In genomic region chr6:163603395-163603794, GRCh38 we compare ENCODE assay signal across 26 cellular contexts.
"Had no signal": no experiment of that assay in that cellular context is flagged by ENCODE, and none has a peak within 500 bp of the region (broad histone marks: within the 10 kb centered on the region; RNA-seq: fewer than 3 reads in every experiment).

No MANE protein-coding gene starts in this region.

- H3K27me3 ChIP-seq: ascending aorta, brain microvascular endothelial cell, dorsolateral prefrontal cortex, esophagus muscularis mucosa, gastroesophageal sphincter had no signal

- H3K4me1 Mint-ChIP-seq: activated CD4-positive, alpha-beta memory T cell treated with anti-CD3 and anti-CD28 coated beads, Interleukin-2, amount 10 ng/mL, durations not matched to agents 7 days and 5 days; activated naive CD4-positive, alpha-beta T cell treated with anti-CD3 and anti-CD28 coated beads, Interleukin-2, amount 10 ng/mL, durations not matched to agents 7 days and 5 days; central memory CD8-positive, alpha-beta T cell had no signal

- H3K27ac Mint-ChIP-seq: activated CD4-positive, alpha-beta memory T cell treated with anti-CD3 and anti-CD28 coated beads, Interleukin-2, amount 10 ng/mL, durations not matched to agents 7 days and 5 days; activated CD4-positive, alpha-beta T cell treated with anti-CD3 and anti-CD28 coated beads, Interleukin-2, amount 10 ng/mL, durations not matched to agents 7 days and 5 days; activated naive CD4-positive, alpha-beta T cell treated with anti-CD3 and anti-CD28 coated beads, Interleukin-2, amount 10 ng/mL, durations not matched to agents 7 days and 5 days; activated naive CD8-positive, alpha-beta T cell treated with anti-CD3 and anti-CD28 coated beads, Interleukin-2, amount 10 ng/mL, durations not matched to agents 7 days and 5 days; activated T-cell treated with anti-CD3 and anti-CD28 coated beads, Interleukin-2, amount 50 U/mL, for 24 hours; activated T-cell treated with anti-CD3 and anti-CD28 coated beads, Interleukin-2, amount 50 U/mL, for 72 hours; dendritic cell treated with granulocyte-macrophage colony-stimulating factor and Interleukin-4, amounts not matched to agents 40 ng/mL and 50 ng/mL, for 4 days had no signal

- H3K27me3 Mint-ChIP-seq: activated CD4-positive, alpha-beta memory T cell treated with anti-CD3 and anti-CD28 coated beads, Interleukin-2, amount 10 ng/mL, durations not matched to agents 7 days and 5 days; activated CD4-positive, alpha-beta T cell treated with anti-CD3 and anti-CD28 coated beads, Interleukin-2, amount 10 ng/mL, durations not matched to agents 7 days and 5 days; central memory CD8-positive, alpha-beta T cell had no signal

- ATAC-seq: activated naive CD4-positive, alpha-beta T cell treated with anti-CD3 and anti-CD28 coated beads, Interleukin-2, amount 50 U/mL, for 72 hours; activated T-cell treated with anti-CD3 and anti-CD28 coated beads, Interleukin-2, amount 50 U/mL, for 72 hours; gastroesophageal sphincter had no signal

- H3K27ac ChIP-seq: ascending aorta, brain microvascular endothelial cell, coronary artery, dorsolateral prefrontal cortex, esophagus muscularis mucosa, gastroesophageal sphincter had no signal

- H3K4me1 ChIP-seq: ascending aorta, esophagus muscularis mucosa, gastroesophageal sphincter had no signal

- H3K9me3 ChIP-seq: ascending aorta, esophagus muscularis mucosa, gastroesophageal sphincter had no signal

- H3K4me3 ChIP-seq: ascending aorta, coronary artery, dorsolateral prefrontal cortex, esophagus muscularis mucosa, gastroesophageal sphincter had no signal

- DNase-seq: activated CD4-positive, alpha-beta memory T cell treated with anti-CD3 and anti-CD28 coated beads, Interleukin-2, amount 10 ng/mL, durations not matched to agents 7 days and 5 days; activated CD4-positive, alpha-beta T cell treated with anti-CD3 and anti-CD28 coated beads for 1 hour; activated CD4-positive, alpha-beta T cell treated with anti-CD3 and anti-CD28 coated beads for 4 hours; activated CD4-positive, alpha-beta T cell treated with anti-CD3 and anti-CD28 coated beads, Interleukin-2, amount 10 ng/mL, durations not matched to agents 7 days and 5 days; activated CD4-positive, alpha-beta T cell treated with anti-CD3 and anti-CD28 coated beads, Interleukin-2, amount 50 U/mL, for 4 hours; activated CD8-positive, alpha-beta memory T cell treated with anti-CD3 and anti-CD28 coated beads, Interleukin-2, amount 50 U/mL, for 48 hours; activated gamma-delta T cell; activated naive CD4-positive, alpha-beta T cell; activated naive CD4-positive, alpha-beta T cell treated with anti-CD3 and anti-CD28 coated beads, Interleukin-2, amount 10 ng/mL, durations not matched to agents 7 days and 5 days; activated naive CD8-positive, alpha-beta T cell treated with anti-CD3 and anti-CD28 coated beads, Interleukin-2, amount 10 ng/mL, durations not matched to agents 7 days and 5 days; activated T-cell treated with anti-CD3 and anti-CD28 coated beads for 4 hours; activated T-cell treated with anti-CD3 and anti-CD28 coated beads, Interleukin-2, amount 50 U/mL, for 24 hours; activated T-cell treated with anti-CD3 and anti-CD28 coated beads, Interleukin-2, amount 50 U/mL, for 72 hours; brain microvascular endothelial cell; dorsolateral prefrontal cortex; effector memory CD4-positive, alpha-beta T cell; erythroblast; foreskin melanocyte; T-helper 2 cell had no signal

- H3K9me3 Mint-ChIP-seq: activated CD4-positive, alpha-beta memory T cell treated with anti-CD3 and anti-CD28 coated beads, Interleukin-2, amount 10 ng/mL, durations not matched to agents 7 days and 5 days; activated CD4-positive, alpha-beta T cell treated with anti-CD3 and anti-CD28 coated beads, Interleukin-2, amount 10 ng/mL, durations not matched to agents 7 days and 5 days; activated naive CD4-positive, alpha-beta T cell treated with anti-CD3 and anti-CD28 coated beads, Interleukin-2, amount 10 ng/mL, durations not matched to agents 7 days and 5 days; activated naive CD8-positive, alpha-beta T cell treated with anti-CD3 and anti-CD28 coated beads, Interleukin-2, amount 10 ng/mL, durations not matched to agents 7 days and 5 days; central memory CD8-positive, alpha-beta T cell had no signal

- H3K36me3 Mint-ChIP-seq: activated naive CD4-positive, alpha-beta T cell treated with anti-CD3 and anti-CD28 coated beads, Interleukin-2, amount 10 ng/mL, durations not matched to agents 7 days and 5 days; activated naive CD4-positive, alpha-beta T cell treated with anti-CD3 and anti-CD28 coated beads, Interleukin-2, amount 50 U/mL, for 72 hours; activated naive CD8-positive, alpha-beta T cell treated with anti-CD3 and anti-CD28 coated beads, Interleukin-2, amount 10 ng/mL, durations not matched to agents 7 days and 5 days had no signal

- H3K36me3 ChIP-seq: ascending aorta, brain microvascular endothelial cell, esophagus muscularis mucosa, gastroesophageal sphincter had no signal

- H3K4me3 Mint-ChIP-seq: activated CD4-positive, alpha-beta memory T cell treated with anti-CD3 and anti-CD28 coated beads, Interleukin-2, amount 10 ng/mL, durations not matched to agents 7 days and 5 days; activated CD4-positive, alpha-beta T cell treated with anti-CD3 and anti-CD28 coated beads, Interleukin-2, amount 10 ng/mL, durations not matched to agents 7 days and 5 days; activated naive CD4-positive, alpha-beta T cell treated with anti-CD3 and anti-CD28 coated beads, Interleukin-2, amount 10 ng/mL, durations not matched to agents 7 days and 5 days; activated naive CD8-positive, alpha-beta T cell treated with anti-CD3 and anti-CD28 coated beads, Interleukin-2, amount 10 ng/mL, durations not matched to agents 7 days and 5 days; activated T-cell treated with anti-CD3 and anti-CD28 coated beads, Interleukin-2, amount 50 U/mL, for 24 hours; activated T-cell treated with anti-CD3 and anti-CD28 coated beads, Interleukin-2, amount 50 U/mL, for 72 hours; central memory CD8-positive, alpha-beta T cell; dendritic cell treated with granulocyte-macrophage colony-stimulating factor and Interleukin-4, amounts not matched to agents 40 ng/mL and 50 ng/mL, for 4 days had no signal
